In genomic region chr17:3768341-3768740, GRCh38 we compare ENCODE assay signal across 1 cellular context.
TF ChIP-seq lines count a peak whose summit lies in the region.

No MANE protein-coding gene starts in this region.

TF ChIP-seq in H1, 55 proteins besides CTCF, POLR2A, EP300 and RAD21:
- TF ChIP-seq KDM4A (IDR thresholded peaks at IDR 0.05; ENCODE audit: low read depth, low read length, severe bottlenecking) (no peak), SP2 (IDR thresholded peaks at IDR 0.05; ENCODE audit: low read length) (no peak), CREB1 (IDR thresholded peaks at IDR 0.05) (no peak), ATF3 (IDR thresholded peaks at IDR 0.05; ENCODE audit: insufficient read depth, low read depth, low read length) (no peak), POLR2AphosphoS5 (IDR thresholded peaks at IDR 0.05; ENCODE audit: low read depth, low read length) (no peak), RFX5 (IDR thresholded peaks at IDR 0.05; ENCODE audit: borderline replicate concordance, low read depth, low read length) (no peak), NANOG (IDR thresholded peaks at IDR 0.05; ENCODE audit: insufficient read depth, low read depth, low read length, poor library complexity, severe bottlenecking) (no peak), MAFK (IDR thresholded peaks at IDR 0.05; ENCODE audit: low read depth, low read length) (no peak), SAP30 (IDR thresholded peaks at IDR 0.05; ENCODE audit: insufficient read depth, insufficient replicate concordance, low read length) (no peak), JUND (IDR thresholded peaks at IDR 0.05; ENCODE audit: low read length) (no peak), HDAC2 (IDR thresholded peaks at IDR 0.05; ENCODE audit: borderline replicate concordance in 1 of 2, low read depth in 2 of 2, low read length in 2 of 2) (no peak), BACH1 (IDR thresholded peaks at IDR 0.05; ENCODE audit: low read length) (no peak)
